ENCODE assay signal across 19 cellular contexts in genomic region chr20:51640743-51641142, GRCh38.
"Had no signal": no experiment of that assay in that cellular context is flagged by ENCODE, and none has a peak within 500 bp of the region (broad histone marks: within the 10 kb centered on the region; RNA-seq: fewer than 3 reads in every experiment).

No MANE protein-coding gene starts in this region.

- H3K27me3 ChIP-seq: heart right ventricle, stomach, testis, upper lobe of left lung had no signal

- DNase-seq: activated CD4-positive, alpha-beta memory T cell treated with anti-CD3 and anti-CD28 coated beads for 36 hours; activated CD4-positive, alpha-beta T cell treated with anti-CD3 and anti-CD28 coated beads for 4 hours; activated naive CD4-positive, alpha-beta T cell treated with Interleukin-2 at 50 U/mL for 16 hours; activated T-cell treated with anti-CD3 and anti-CD28 coated beads for 4 hours; effector CD4-positive, alpha-beta T cell; heart right ventricle; immature natural killer cell; naive B cell; stomach; testis; upper lobe of left lung had no signal

- H3K36me3 ChIP-seq: upper lobe of left lung had no signal

- ATAC-seq: mucosa of descending colon, WTC11 had no signal

- H3K27me3 Mint-ChIP-seq: central memory CD8-positive, alpha-beta T cell; progenitor cell of endocrine pancreas had no signal

- H3K36me3 Mint-ChIP-seq: activated CD4-positive, alpha-beta memory T cell treated with anti-CD3 and anti-CD28 coated beads for 36 hours; memory B cell; naive B cell; WTC11 had no signal

- H3K4me1 ChIP-seq: testis had no signal

- H3K4me3 Mint-ChIP-seq: activated CD4-positive, alpha-beta memory T cell treated with anti-CD3 and anti-CD28 coated beads for 36 hours; central memory CD8-positive, alpha-beta T cell; immature natural killer cell; memory B cell; naive B cell; neural crest cell; T-helper 2 cell treated with Interferon-gamma antibody and Interleukin-4, amounts not matched to agents 5 μg/mL and 100 μg/mL, for 36 hours; WTC11 had no signal

- H3K4me3 ChIP-seq: heart right ventricle, mucosa of descending colon, stomach, testis, upper lobe of left lung had no signal

- H3K27ac Mint-ChIP-seq: activated CD4-positive, alpha-beta memory T cell treated with anti-CD3 and anti-CD28 coated beads for 36 hours; activated T-helper 2 cell treated with anti-CD3 and anti-CD28 coated beads, Interferon-gamma antibody, Interleukin-2, Interleukin-4, amounts not matched to agents 10 μg/mL and 5 μg/mL and 100 μg/mL, durations not matched to agents 14 hours and 24 hours and 36 hours; immature natural killer cell; memory B cell; naive B cell; progenitor cell of endocrine pancreas; T-helper 2 cell treated with Interferon-gamma antibody and Interleukin-4, amounts not matched to agents 5 μg/mL and 100 μg/mL, for 36 hours; WTC11 had no signal

- H3K9me3 ChIP-seq: heart right ventricle, mucosa of descending colon, stomach, testis, upper lobe of left lung had no signal

- H3K9me3 Mint-ChIP-seq: activated CD4-positive, alpha-beta memory T cell treated with anti-CD3 and anti-CD28 coated beads for 36 hours; activated T-helper 2 cell treated with anti-CD3 and anti-CD28 coated beads, Interferon-gamma antibody, Interleukin-2, Interleukin-4, amounts not matched to agents 10 μg/mL and 5 μg/mL and 100 μg/mL, durations not matched to agents 14 hours and 24 hours and 36 hours; central memory CD8-positive, alpha-beta T cell; immature natural killer cell; memory B cell; naive B cell; neural crest cell; T-helper 2 cell treated with Interferon-gamma antibody and Interleukin-4, amounts not matched to agents 5 μg/mL and 100 μg/mL, for 36 hours; WTC11 had no signal

- H3K27ac ChIP-seq: heart right ventricle, testis, upper lobe of left lung had no signal
